ENCODE assay signal across 15 cellular contexts in the genomic region with DNA sequence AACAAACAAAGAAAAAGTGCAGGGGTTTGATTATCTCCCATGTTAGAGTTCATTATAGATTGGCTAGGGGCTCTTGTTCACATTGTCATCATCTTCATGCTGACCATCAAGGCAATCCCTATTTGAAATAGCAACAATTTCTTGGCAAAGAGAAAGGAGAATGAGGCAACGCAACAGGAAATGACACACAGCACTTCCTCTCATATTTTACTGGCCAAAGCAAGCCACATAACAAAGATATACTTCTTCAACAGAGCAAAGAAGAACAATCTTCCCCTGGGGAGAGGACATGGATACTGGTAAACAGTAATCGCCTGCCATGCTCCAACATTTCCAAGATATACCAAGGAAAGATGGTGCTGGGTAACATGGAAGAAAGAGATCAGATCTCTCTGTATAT. TPM values are rescaled to one million over a fixed set of nuclear protein-coding genes. Genes with fewer than 3 reads are reported as not detected.
A peak's percentile ranks its signal among the peaks of the same experiment; 100 is the strongest.
DNase-seq lines count a peak whose midpoint lies in the region; ATAC-seq and TF ChIP-seq lines count a peak whose summit lies in the region.
"Had no signal": no experiment of that assay in that cellular context is flagged by ENCODE, and none has a peak within 500 bp of the region (broad histone marks: within the 10 kb centered on the region; RNA-seq: fewer than 3 reads in every experiment).

No MANE protein-coding gene starts in this region.

- no peak for ATAC-seq in GM18867 (IDR thresholded peaks at IDR 0.05; ENCODE audit: unreplicated experiment)
- ATAC-seq: activated naive CD4-positive, alpha-beta T cell treated with anti-CD3 and anti-CD28 coated beads, Interleukin-2, amount 50 U/mL, for 72 hours; sciatic nerve had no signal

- H3K4me3 ChIP-seq in fibroblast of the aortic adventitia (ENCODE audit: low read depth, low read length): no peak overlapping the region
- H3K4me3 ChIP-seq: PC-9 had no signal

- DNase-seq in AML-193 (lab: John Stamatoyannopoulos, UW) (peak; percentile 90 to 94), HS-5 (ENCODE audit: low read depth) (peak; percentile 53), SKM-1 (lab: John Stamatoyannopoulos, UW; ENCODE audit: unreplicated experiment) (peak; percentile 10), fibroblast of the aortic adventitia (ENCODE audit: low read depth) (peak; percentile 72), Ammon's horn (ENCODE audit: low spot score) (no peak), HK-2 (ENCODE audit: unreplicated experiment) (no peak)
- DNase-seq in activated CD4-positive, alpha-beta memory T cell treated with anti-CD3 and anti-CD28 coated beads, Interleukin-2, amount 10 ng/mL, durations not matched to agents 7 days and 5 days: no peak
- DNase-seq: C1 segment of cervical spinal cord, kidney, naive B cell, PC-9, T-helper 9 cell had no signal

- no peak for TF ChIP-seq CTCF in fibroblast of the aortic adventitia (IDR thresholded peaks at IDR 0.05; ENCODE audit: insufficient read depth, low read length)

- H3K27ac Mint-ChIP-seq in activated CD4-positive, alpha-beta memory T cell treated with anti-CD3 and anti-CD28 coated beads, Interleukin-2, amount 10 ng/mL, durations not matched to agents 7 days and 5 days: no peak overlapping the region
- H3K27ac Mint-ChIP-seq: activated naive CD4-positive, alpha-beta T cell treated with anti-CD3 and anti-CD28 coated beads, Interleukin-2, amount 50 U/mL, for 72 hours had no signal

- no peaks in the 10 kb centered on the region for H3K27me3 Mint-ChIP-seq in activated CD4-positive, alpha-beta memory T cell treated with anti-CD3 and anti-CD28 coated beads, Interleukin-2, amount 10 ng/mL, durations not matched to agents 7 days and 5 days
- H3K27me3 Mint-ChIP-seq: naive B cell had no signal

- POLR2A ChIA-PET in activated CD4-positive, alpha-beta memory T cell treated with anti-CD3 and anti-CD28 coated beads, Interleukin-2, amount 10 ng/mL, durations not matched to agents 7 days and 5 days (lab: Charles Lee): no interaction called here

- H3K36me3 Mint-ChIP-seq in activated CD4-positive, alpha-beta memory T cell treated with anti-CD3 and anti-CD28 coated beads, Interleukin-2, amount 10 ng/mL, durations not matched to agents 7 days and 5 days (ENCODE audit: low read depth): no peaks in the 10 kb centered on the region

- CTCF ChIA-PET in activated CD4-positive, alpha-beta memory T cell treated with anti-CD3 and anti-CD28 coated beads, Interleukin-2, amount 10 ng/mL, durations not matched to agents 7 days and 5 days (lab: Charles Lee): no interaction called here

- H3K4me3 Mint-ChIP-seq in activated CD4-positive, alpha-beta memory T cell treated with anti-CD3 and anti-CD28 coated beads, Interleukin-2, amount 10 ng/mL, durations not matched to agents 7 days and 5 days: no peak overlapping the region
- H3K4me3 Mint-ChIP-seq: naive B cell had no signal

- H3K4me1 Mint-ChIP-seq in activated CD4-positive, alpha-beta memory T cell treated with anti-CD3 and anti-CD28 coated beads, Interleukin-2, amount 10 ng/mL, durations not matched to agents 7 days and 5 days: peaks cover 11% of the 10 kb centered on the region

- peaks cover 6% of the 10 kb centered on the region for H3K9me3 Mint-ChIP-seq in activated CD4-positive, alpha-beta memory T cell treated with anti-CD3 and anti-CD28 coated beads, Interleukin-2, amount 10 ng/mL, durations not matched to agents 7 days and 5 days

RNA-seq across cellular contexts. Expression of a gene that starts 29.8 kb away (rescaled TPM):
- 7.2 and 8.0 TPM in 2 replicates for total RNA-seq in fibroblast of the aortic adventitia (ENCODE audit: low replicate concordance)
- 1 to 10 TPM; 4.3 to 5.1 TPM for total RNA-seq in activated CD4-positive, alpha-beta memory T cell treated with anti-CD3 and anti-CD28 coated beads, Interleukin-2, amount 10 ng/mL, durations not matched to agents 7 days and 5 days

Comparison
In these comparisons a context has a peak if more than half of its experiments do, and no peak if none do; other contexts are left out.
1. DNase-seq: peak in AML-193 (2 of 2), HS-5 (single experiment), SKM-1 (single experiment) and fibroblast of the aortic adventitia (single experiment); none in activated CD4-positive, alpha-beta memory T cell treated with anti-CD3 and anti-CD28 coated beads, Interleukin-2, amount 10 ng/mL, durations not matched to agents 7 days and 5 days (single experiment), Ammon's horn (single experiment) and HK-2 (single experiment).